Comparison of ENCODE assay signal across 15 cellular contexts in the genomic region with DNA sequence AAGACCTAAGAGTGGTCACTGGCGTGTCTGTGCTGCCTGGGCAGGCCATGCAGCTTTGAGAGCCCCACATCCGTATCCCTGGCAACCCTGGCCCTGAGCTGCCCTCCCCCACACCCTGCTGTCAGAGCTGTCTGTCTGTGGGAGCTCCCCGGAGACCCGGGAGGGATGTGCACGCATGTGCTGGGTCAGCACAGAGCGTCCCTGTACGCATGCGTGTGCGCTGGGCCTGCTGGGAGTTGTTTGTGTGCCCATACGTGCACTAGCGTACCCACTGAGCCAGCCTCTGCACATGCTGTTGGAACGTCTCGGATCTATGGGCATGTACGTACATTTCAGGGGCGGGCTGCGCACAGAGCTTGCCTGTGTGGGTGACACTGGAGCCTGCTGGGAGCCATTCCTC.
"Had no signal": no experiment of that assay in that cellular context is flagged by ENCODE, and none has a peak within 500 bp of the region (broad histone marks: within the 10 kb centered on the region; RNA-seq: fewer than 3 reads in every experiment).

No MANE protein-coding gene starts in this region.

- H3K27ac ChIP-seq: gastrocnemius medialis, hepatocyte, ovary, sigmoid colon, spleen, thyroid gland had no signal

- DNase-seq: activated CD4-positive, alpha-beta T cell treated with anti-CD3 and anti-CD28 coated beads for 48 hours; activated CD8-positive, alpha-beta memory T cell treated with anti-CD3 and anti-CD28 coated beads, Interleukin-2, amount 50 U/mL, for 48 hours; activated gamma-delta T cell; activated T-cell treated with anti-CD3 and anti-CD28 coated beads, Interleukin-2, amount 50 U/mL, for 72 hours; cerebellar nuclear complex; gastrocnemius medialis; left ventricle myocardium superior; natural killer cell; ovary; sigmoid colon; spleen; T-helper 17 cell; thyroid gland had no signal

- H3K9me3 ChIP-seq: gastrocnemius medialis, ovary, sigmoid colon, spleen, thyroid gland had no signal

- H3K4me3 ChIP-seq: gastrocnemius medialis, hepatocyte, ovary, sigmoid colon, spleen, thyroid gland had no signal

- H3K27me3 ChIP-seq: gastrocnemius medialis, ovary, sigmoid colon, thyroid gland had no signal

- H3K4me2 ChIP-seq: hepatocyte had no signal

- ATAC-seq: activated T-cell treated with anti-CD3 and anti-CD28 coated beads, Interleukin-2, amount 50 U/mL, for 72 hours; gastrocnemius medialis; left ventricle myocardium superior; natural killer cell; T-helper 17 cell; WTC11 had no signal

- H2AFZ ChIP-seq: hepatocyte had no signal

- H3K79me2 ChIP-seq: hepatocyte had no signal

- H3K4me1 ChIP-seq: gastrocnemius medialis had no signal

- H3K36me3 ChIP-seq: gastrocnemius medialis, ovary, sigmoid colon, spleen, thyroid gland had no signal
